Comparison of ENCODE assay signal across 20 cellular contexts in genomic region chr16:58458634-58459343, GRCh38. TPM values are rescaled to one million over a fixed set of nuclear protein-coding genes. Genes with fewer than 3 reads are reported as not detected.
A peak's percentile ranks its signal among the peaks of the same experiment; 100 is the strongest.
DNase-seq lines count a peak whose midpoint lies in the region; ATAC-seq, FAIRE-seq and TF ChIP-seq lines count a peak whose summit lies in the region.
"Had no signal": no experiment of that assay in that cellular context is flagged by ENCODE, and none has a peak within 500 bp of the region (broad histone marks: within the 10 kb centered on the region; RNA-seq: fewer than 3 reads in every experiment).

No MANE protein-coding gene starts in this region.

- no peaks in the 10 kb centered on the region for H3K36me3 Mint-ChIP-seq in activated CD8-positive, alpha-beta T cell treated with anti-CD3 and anti-CD28 coated beads for 36 hours (ENCODE audit: low read depth)
- H3K36me3 Mint-ChIP-seq in activated CD8-positive, alpha-beta T cell treated with anti-CD3 and anti-CD28 coated beads, Interleukin-2, amount 10 ng/mL, durations not matched to agents 7 days and 5 days (ENCODE audit: low read depth) = no peaks in the 10 kb centered on the region
- H3K36me3 Mint-ChIP-seq in mesothelial cell of epicardium = no peaks in the 10 kb centered on the region
- H3K36me3 Mint-ChIP-seq: CD14-positive monocyte had no signal

- H3K27ac ChIP-seq in Panc1 (ENCODE audit: low read length) (peak overlapping the region; percentile 12; the same call in 1 of the 2 replicates), kidney (ENCODE audit: low read depth in 2 of 2, low read length in 2 of 2) (no peak overlapping the region)
- H3K27ac ChIP-seq: gastroesophageal sphincter had no signal

- H3K4me3 ChIP-seq in Panc1 (ENCODE audit: low read depth in 2 of 2, low read length in 2 of 2) = no peak overlapping the region
- H3K4me3 ChIP-seq in kidney (ENCODE audit: low read length in 2 of 2) = no peak overlapping the region
- H3K4me3 ChIP-seq: gastroesophageal sphincter, skin epidermis, vagina had no signal

- H3K27me3 Mint-ChIP-seq in activated CD8-positive, alpha-beta T cell treated with anti-CD3 and anti-CD28 coated beads for 36 hours = peaks cover 19% of the 10 kb centered on the region
- H3K27me3 Mint-ChIP-seq in activated CD8-positive, alpha-beta T cell treated with anti-CD3 and anti-CD28 coated beads, Interleukin-2, amount 10 ng/mL, durations not matched to agents 7 days and 5 days (ENCODE audit: low read depth) = peaks cover 37% of the 10 kb centered on the region
- H3K27me3 Mint-ChIP-seq in mesothelial cell of epicardium (ENCODE audit: low read depth) = peaks cover 44% of the 10 kb centered on the region

- H3K9me3 ChIP-seq in Panc1 (ENCODE audit: control insufficient read depth, insufficient read depth, low read depth, low read length) (no peaks in the 10 kb centered on the region), kidney (ENCODE audit: control insufficient read depth in 1 of 2, low read length in 2 of 2) (no peaks in the 10 kb centered on the region)
- H3K9me3 ChIP-seq: gastroesophageal sphincter, vagina had no signal

- CTCF ChIA-PET in activated CD8-positive, alpha-beta T cell treated with anti-CD3 and anti-CD28 coated beads for 36 hours (lab: Charles Lee) = interaction anchor here (1.0 to 1.2 kb wide), 2 partner anchors 12 to 37 kb away, joined by 3 read pairs; no protein-coding TSS in a partner anchor
- CTCF ChIA-PET in activated CD8-positive, alpha-beta T cell treated with anti-CD3 and anti-CD28 coated beads, Interleukin-2, amount 10 ng/mL, durations not matched to agents 7 days and 5 days (lab: Charles Lee) = interaction anchor here (0.8 kb wide), 1 partner anchor 122 kb away, joined by 4 read pairs; no protein-coding TSS in a partner anchor
- CTCF ChIA-PET in Panc1 (lab: Charles Lee) = no interaction called here

- FAIRE-seq in kidney (lab: Jason Lieb, UNC) = no peak
- FAIRE-seq: TTC549 had no signal

- intact Hi-C loops in activated CD8-positive, alpha-beta T cell treated with anti-CD3 and anti-CD28 coated beads for 36 hours (cut with micrococcal nuclease) = no loop called here
- intact Hi-C loops in Panc1 (cut with micrococcal nuclease; ENCODE audit: unreplicated experiment) = no loop called here
- intact Hi-C loops in kidney (cut with DNase I) = no loop called here

- H3K4me3 Mint-ChIP-seq in activated CD8-positive, alpha-beta T cell treated with anti-CD3 and anti-CD28 coated beads for 36 hours = no peak overlapping the region
- H3K4me3 Mint-ChIP-seq in activated CD8-positive, alpha-beta T cell treated with anti-CD3 and anti-CD28 coated beads, Interleukin-2, amount 10 ng/mL, durations not matched to agents 7 days and 5 days = no peak overlapping the region
- no peak overlapping the region for H3K4me3 Mint-ChIP-seq in mesothelial cell of epicardium
- H3K4me3 Mint-ChIP-seq: IgD-negative memory B cell, nephron progenitor cell had no signal

- POLR2A ChIA-PET in activated CD8-positive, alpha-beta T cell treated with anti-CD3 and anti-CD28 coated beads for 36 hours (lab: Charles Lee) = no interaction called here
- POLR2A ChIA-PET in activated CD8-positive, alpha-beta T cell treated with anti-CD3 and anti-CD28 coated beads, Interleukin-2, amount 10 ng/mL, durations not matched to agents 7 days and 5 days (lab: Charles Lee) = no interaction called here
- POLR2A ChIA-PET in Panc1 (lab: Charles Lee) = interaction anchor here (0.8 kb wide), 1 partner anchor 97 kb away, joined by 3 read pairs; no protein-coding TSS in a partner anchor

- ATAC-seq in activated CD8-positive, alpha-beta T cell treated with anti-CD3 and anti-CD28 coated beads for 36 hours = peak; percentile 35
- ATAC-seq in activated CD8-positive, alpha-beta T cell treated with anti-CD3 and anti-CD28 coated beads, Interleukin-2, amount 10 ng/mL, durations not matched to agents 7 days and 5 days = no peak
- peak; percentile 9 for ATAC-seq in GM21723 (IDR thresholded peaks at IDR 0.05; ENCODE audit: unreplicated experiment)
- ATAC-seq in Panc1 = no peak
- ATAC-seq: gastroesophageal sphincter, left colon had no signal

- H3K27me3 ChIP-seq in Panc1 (ENCODE audit: control insufficient read depth, insufficient read depth, low read length) = no peaks in the 10 kb centered on the region
- H3K27me3 ChIP-seq: vagina had no signal

- H3K9ac ChIP-seq in kidney (ENCODE audit: low read length in 2 of 2) = no peak overlapping the region

- TF ChIP-seq CTCF in activated CD8-positive, alpha-beta T cell treated with anti-CD3 and anti-CD28 coated beads for 36 hours (IDR thresholded peaks at IDR 0.05) = no peak
- TF ChIP-seq CTCF in Panc1 (IDR thresholded peaks at IDR 0.05) (no peak), kidney (IDR thresholded peaks at IDR 0.05; ENCODE audit: borderline replicate concordance, extremely low read depth, insufficient read depth) (no peak), mesothelial cell of epicardium (IDR thresholded peaks at IDR 0.05; ENCODE audit: unreplicated experiment) (no peak)

- peaks cover 8% of the 10 kb centered on the region for H3K4me1 Mint-ChIP-seq in activated CD8-positive, alpha-beta T cell treated with anti-CD3 and anti-CD28 coated beads for 36 hours (ENCODE audit: low read depth)
- peaks cover 4% of the 10 kb centered on the region for H3K4me1 Mint-ChIP-seq in activated CD8-positive, alpha-beta T cell treated with anti-CD3 and anti-CD28 coated beads, Interleukin-2, amount 10 ng/mL, durations not matched to agents 7 days and 5 days (ENCODE audit: low read depth)
- no peaks in the 10 kb centered on the region for H3K4me1 Mint-ChIP-seq in mesothelial cell of epicardium
- H3K4me1 Mint-ChIP-seq: IgD-negative memory B cell had no signal

- H3K36me3 ChIP-seq in Panc1 (ENCODE audit: control insufficient read depth, insufficient read depth, low read length) (no peaks in the 10 kb centered on the region), kidney (ENCODE audit: control insufficient read depth in 1 of 2, insufficient read depth in 2 of 2, low read length in 2 of 2) (no peaks in the 10 kb centered on the region)
- H3K36me3 ChIP-seq: gastroesophageal sphincter, vagina had no signal

- in situ Hi-C loops in Panc1 (cut with HindIII; ENCODE audit: low pct_unique_long_range_greater_than_20kb, low sequenced_read_pairs) = no loop called here

- DNase-seq in activated CD8-positive, alpha-beta T cell treated with anti-CD3 and anti-CD28 coated beads for 36 hours = no peak
- DNase-seq in activated CD8-positive, alpha-beta T cell treated with anti-CD3 and anti-CD28 coated beads, Interleukin-2, amount 10 ng/mL, durations not matched to agents 7 days and 5 days = no peak
- DNase-seq in Panc1 (ENCODE audit: low read depth, low spot score) (no peak), kidney (peak; percentile 46), mesothelial cell of epicardium (ENCODE audit: low spot score in 2 of 2, unreplicated experiment in 2 of 2) (no peak), EL (no peak), T-helper 9 cell (no peak)
- DNase-seq: DMS 273 treated with DMSO at 0.1 percent for 48 hours, GDM1, left colon, midbrain, NCI-H1930, nephron progenitor cell had no signal

- H3K27ac Mint-ChIP-seq in activated CD8-positive, alpha-beta T cell treated with anti-CD3 and anti-CD28 coated beads for 36 hours = no peak overlapping the region
- no peak overlapping the region for H3K27ac Mint-ChIP-seq in activated CD8-positive, alpha-beta T cell treated with anti-CD3 and anti-CD28 coated beads, Interleukin-2, amount 10 ng/mL, durations not matched to agents 7 days and 5 days
- no peak overlapping the region for H3K27ac Mint-ChIP-seq in mesothelial cell of epicardium
- H3K27ac Mint-ChIP-seq: CD14-positive monocyte, nephron progenitor cell had no signal

- H3K9me3 Mint-ChIP-seq in activated CD8-positive, alpha-beta T cell treated with anti-CD3 and anti-CD28 coated beads for 36 hours = no peaks in the 10 kb centered on the region
- H3K9me3 Mint-ChIP-seq in activated CD8-positive, alpha-beta T cell treated with anti-CD3 and anti-CD28 coated beads, Interleukin-2, amount 10 ng/mL, durations not matched to agents 7 days and 5 days (ENCODE audit: insufficient read depth) = no peaks in the 10 kb centered on the region
- H3K9me3 Mint-ChIP-seq in mesothelial cell of epicardium = no peaks in the 10 kb centered on the region
- H3K9me3 Mint-ChIP-seq: IgD-negative memory B cell, nephron progenitor cell had no signal

- no TSS peak for BruUV-seq in Panc1 (replicated peaks; lab: Mats Ljungman, UMichigan)

- peaks cover 8% of the 10 kb centered on the region for H3K4me1 ChIP-seq in Panc1 (ENCODE audit: control insufficient read depth, insufficient read depth, low read length)
- no peaks in the 10 kb centered on the region for H3K4me1 ChIP-seq in kidney (ENCODE audit: control insufficient read depth in 1 of 2, insufficient read depth in 1 of 2, low read depth in 1 of 2, low read length in 2 of 2)

RNA-seq across cellular contexts. Expression of gene NDRG4, which starts 41.2 kb away (rescaled TPM):
- 1 to 10 TPM; 1.3 to 1.6 TPM for total RNA-seq in activated CD8-positive, alpha-beta T cell treated with anti-CD3 and anti-CD28 coated beads for 36 hours
- not detected for total RNA-seq in activated CD8-positive, alpha-beta T cell treated with anti-CD3 and anti-CD28 coated beads, Interleukin-2, amount 10 ng/mL, durations not matched to agents 7 days and 5 days
- total RNA-seq in Panc1 (2021; ENCODE audit: unreplicated experiment) = 5.1 TPM
- 5.2 TPM for polyA plus RNA-seq in Panc1 (2012; ENCODE audit: insufficient read length)
- total RNA-seq in kidney = 5.7 TPM
- polyA plus RNA-seq in kidney (ENCODE audit: insufficient read depth, low read depth, low replicate concordance) = 1.7 TPM
- 17.3 to 18.6 TPM (median 17.4 TPM) in 3 replicates for total RNA-seq in mesothelial cell of epicardium
- polyA plus RNA-seq: CD14-positive monocyte had no signal

RNA-seq across cellular contexts. Expression of gene SETD6, which starts 56.5 kb away (rescaled TPM):
- 10 to 100 TPM; 14.8 to 15.5 TPM for total RNA-seq in activated CD8-positive, alpha-beta T cell treated with anti-CD3 and anti-CD28 coated beads for 36 hours
- 10 to 100 TPM; 16.0 to 16.9 TPM for total RNA-seq in activated CD8-positive, alpha-beta T cell treated with anti-CD3 and anti-CD28 coated beads, Interleukin-2, amount 10 ng/mL, durations not matched to agents 7 days and 5 days
- 28.3 TPM for total RNA-seq in Panc1 (2021; ENCODE audit: unreplicated experiment)
- 21.2 TPM for polyA plus RNA-seq in Panc1 (2012; ENCODE audit: insufficient read length)
- total RNA-seq in kidney = 25.0 TPM
- 13.7 TPM for polyA plus RNA-seq in kidney (ENCODE audit: insufficient read depth, low read depth, low replicate concordance)
- total RNA-seq in mesothelial cell of epicardium = 27.1 to 29.4 TPM (median 28.9 TPM) in 3 replicates

Comparison
In these comparisons a context has a peak if more than half of its experiments do, and no peak if none do; other contexts are left out.
1. ATAC-seq: peak in activated CD8-positive, alpha-beta T cell treated with anti-CD3 and anti-CD28 coated beads for 36 hours (single experiment) and GM21723 (single experiment); none in activated CD8-positive, alpha-beta T cell treated with anti-CD3 and anti-CD28 coated beads, Interleukin-2, amount 10 ng/mL, durations not matched to agents 7 days and 5 days (single experiment) and Panc1 (single experiment).